11 cellular contexts compared by ENCODE assay signal in the genomic region with DNA sequence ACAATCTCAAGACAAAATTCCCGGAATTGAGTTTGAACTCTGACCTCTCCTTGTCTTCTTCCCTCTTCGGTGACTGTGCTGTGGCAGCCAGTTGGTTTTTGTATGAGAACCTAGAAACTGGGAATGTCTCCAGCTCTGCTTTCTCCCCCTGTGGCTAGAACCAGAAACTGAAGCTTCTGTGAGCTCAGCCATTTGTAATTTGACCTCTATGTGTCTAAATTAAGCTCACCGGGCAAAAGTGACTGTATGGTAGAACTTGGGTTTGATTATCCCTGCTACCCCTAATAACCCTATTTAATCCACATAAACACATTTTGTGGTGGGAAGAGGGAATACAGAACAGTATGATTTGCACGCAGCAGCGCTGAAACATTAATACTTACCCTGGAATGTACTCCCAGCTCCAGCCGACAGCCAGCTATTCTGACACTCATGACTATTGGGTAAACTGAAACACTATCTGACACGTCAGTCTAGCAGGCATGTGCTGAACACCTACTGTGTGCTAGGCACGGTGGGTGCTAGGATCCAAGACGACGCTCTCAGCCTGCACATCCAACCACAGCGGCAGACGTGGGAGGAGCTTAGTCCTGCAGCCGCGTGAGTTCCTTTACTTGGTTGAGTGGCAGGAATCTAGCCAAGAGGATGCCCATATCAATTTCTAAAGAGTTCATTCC.
DNase-seq lines count a peak whose midpoint lies in the region; ATAC-seq and TF ChIP-seq lines count a peak whose summit lies in the region.
"Had no signal": no experiment of that assay in that cellular context is flagged by ENCODE, and none has a peak within 500 bp of the region (broad histone marks: within the 10 kb centered on the region; RNA-seq: fewer than 3 reads in every experiment).

No MANE protein-coding gene starts in this region.

- H3K27me3 ChIP-seq in heart right ventricle (peaks cover 0 to 14% (median 8%) of the 10 kb centered on the region in 7 donors), PC-9 (ENCODE audit: insufficient read depth, low read depth) (peaks cover 19% of the 10 kb centered on the region)

- no TSS peak for BruUV-seq in PC-9 (replicated peaks; lab: Mats Ljungman, UMichigan)

- H3K79me2 ChIP-seq in PC-9 (ENCODE audit: low read depth) = no peaks in the 10 kb centered on the region

- H3K9me3 ChIP-seq in heart right ventricle (no peaks in the 10 kb centered on the region), PC-9 (ENCODE audit: insufficient read depth, low read depth) (no peaks in the 10 kb centered on the region)

- H3K4me1 ChIP-seq in heart right ventricle (peaks cover 0 to 22% (median 0%) of the 10 kb centered on the region in 9 donors), PC-9 (replicated peaks; ENCODE audit: insufficient read depth) (no peaks in the 10 kb centered on the region)

- no peak overlapping the region for H3K4me2 ChIP-seq in PC-9

- peak overlapping the region in 4 of 10 donors; percentile 6 to 56 (median 40) for H3K27ac ChIP-seq in heart right ventricle
- no peak overlapping the region for H3K27ac ChIP-seq in PC-9

- 70 to 71% methylated on average over 14 of the region's 14 CpGs for WGBS in heart right ventricle, 2 donors

- peak; percentile 72 for DNase-seq in ELF-1 (ENCODE audit: low read depth, low spot score)
- DNase-seq in RPMI7951 (ENCODE audit: low read depth) = peak; percentile 60
- DNase-seq in heart right ventricle = peak in 1 of 2 donors; percentile 20
- peak; percentile 12 for DNase-seq in putamen (ENCODE audit: low spot score)
- DNase-seq in CD1c-positive myeloid dendritic cell (ENCODE audit: extremely low spot score) = no peak
- no peak for DNase-seq in PC-9
- DNase-seq in HPDE6-E6E7 (ENCODE audit: extremely low spot score) = no peak
- DNase-seq in HK-2 (ENCODE audit: unreplicated experiment) = no peak
- DNase-seq: Karpas-422; stimulated activated naive CD8-positive, alpha-beta T cell treated with anti-CD3 and anti-CD28 coated beads, Interleukin-15, amount 100 ng/mL, for 72 hours had no signal

- CTCF ChIA-PET in PC-9 (lab: Charles Lee) = no interaction called here

- H2AFZ ChIP-seq in PC-9 = no peak overlapping the region

- TF ChIP-seq CTCF in heart right ventricle (IDR thresholded peaks at IDR 0.05) = peak in 5 of 9 donors; percentile 8 to 32 (median 23)
- TF ChIP-seq CTCF in PC-9 (conservative IDR thresholded peaks at IDR 0.05) = no peak

- POLR2A ChIA-PET in PC-9 (lab: Charles Lee; ENCODE audit: unreplicated experiment) = no interaction called here

- intact Hi-C loops in heart right ventricle (cut with DNase I) = no loop called here
- intact Hi-C loops in PC-9 (cut with micrococcal nuclease; ENCODE audit: unreplicated experiment) = no loop called here

- ATAC-seq in heart right ventricle = peak in 5 of 8 donors; percentile 41 to 73 (median 48)
- ATAC-seq: activated CD4-positive, CD25-positive, alpha-beta regulatory T cell treated with anti-CD3 and anti-CD28 coated beads, Interleukin-2, amount 50 U/mL, for 24 hours; stimulated activated naive CD8-positive, alpha-beta T cell treated with anti-CD3 and anti-CD28 coated beads, Interleukin-15, amount 100 ng/mL, for 72 hours had no signal

- H3K9me2 ChIP-seq in PC-9 (ENCODE audit: insufficient read depth) = no peaks in the 10 kb centered on the region

- no peaks in the 10 kb centered on the region for H3K36me3 ChIP-seq in heart right ventricle
- no peaks in the 10 kb centered on the region for H3K36me3 ChIP-seq in PC-9 (ENCODE audit: low read depth)

- H3F3A ChIP-seq in PC-9 (ENCODE audit: insufficient read depth, low read depth) = no peaks in the 10 kb centered on the region

- no peaks in the 10 kb centered on the region for H4K20me1 ChIP-seq in PC-9 (ENCODE audit: insufficient read depth)

- H3K4me3 ChIP-seq in heart right ventricle = no peak overlapping the region
- H3K4me3 ChIP-seq in PC-9 = no peak overlapping the region

Comparison
In these comparisons a context has a peak if more than half of its experiments do, and no peak if none do; other contexts are left out.
1. DNase-seq: peak in ELF-1 (single experiment), RPMI7951 (single experiment) and putamen (single experiment); none in CD1c-positive myeloid dendritic cell (single experiment), PC-9 (0 of 2), HPDE6-E6E7 (single experiment) and HK-2 (single experiment).